8 cellular contexts compared by ENCODE assay signal in genomic region chr4:185640809-185641675, GRCh38.
A peak's percentile ranks its signal among the peaks of the same experiment; 100 is the strongest.
DNase-seq lines count a peak whose midpoint lies in the region; ATAC-seq, FAIRE-seq and TF ChIP-seq lines count a peak whose summit lies in the region.

No MANE protein-coding gene starts in this region.

- no peak overlapping the region for H3K9ac ChIP-seq in adipocyte (ENCODE audit: low read length)

- H3K4me1 ChIP-seq in adipocyte (ENCODE audit: control insufficient read depth, insufficient read depth, low read length) = peaks cover 11% of the 10 kb centered on the region
- peaks cover 0 to 8% (median 2%) of the 10 kb centered on the region in 4 donors for H3K4me1 ChIP-seq in upper lobe of left lung

- TF ChIP-seq CTCF in GM12865 (IDR thresholded peaks at IDR 0.05; ENCODE audit: insufficient read depth, low read depth, low read length, missing control alignments) (peak; percentile 19), upper lobe of left lung (IDR thresholded peaks at IDR 0.05) (peak in 4 of 6 experiments; percentile 14 to 53 (median 50))

- H3K36me3 ChIP-seq in adipocyte (ENCODE audit: control insufficient read depth, insufficient read depth, low read length, severe bottlenecking) = peaks cover 8% of the 10 kb centered on the region
- no peaks in the 10 kb centered on the region for H3K36me3 ChIP-seq in upper lobe of left lung

- TF ChIP-seq POLR2A in upper lobe of left lung (IDR thresholded peaks at IDR 0.05) = no peak

- DNase-seq in A172 (ENCODE audit: low spot score) = peak; percentile 66
- peak; percentile 69 for DNase-seq in GM12865 (ENCODE audit: low read depth)
- DNase-seq in NCI-H1436 treated with DMSO at 0.1 percent for 48 hours (lab: John Stamatoyannopoulos, UW) = peak; percentile 2
- peak; percentile 92 for DNase-seq in adipocyte (ENCODE audit: low read depth)
- DNase-seq in upper lobe of left lung = no peak
- DNase-seq in iPS-NIHi7 (ENCODE audit: extremely low spot score) = no peak
- DNase-seq in activated effector memory CD4-positive, alpha-beta T cell treated with anti-CD3 and anti-CD28 coated beads, Interleukin-2, amount 50 U/mL, for 16 hours = no peak

- no peak overlapping the region for H3K27ac ChIP-seq in upper lobe of left lung

- no peaks in the 10 kb centered on the region for H3K27me3 ChIP-seq in adipocyte (replicated peaks; ENCODE audit: control insufficient read depth, insufficient read depth, low read length)
- H3K27me3 ChIP-seq in upper lobe of left lung = no peaks in the 10 kb centered on the region

- peak; percentile 99 for FAIRE-seq in islet of Langerhans (lab: Jason Lieb, UNC)

- H3K4me3 ChIP-seq in GM12865 (ENCODE audit: low read depth, low read length) (no peak overlapping the region), adipocyte (ENCODE audit: low read length) (no peak overlapping the region), upper lobe of left lung (no peak overlapping the region)

- no peak for TF ChIP-seq EP300 in upper lobe of left lung (IDR thresholded peaks at IDR 0.05)

- H3K9me3 ChIP-seq in adipocyte (ENCODE audit: control insufficient read depth, low read length) = no peaks in the 10 kb centered on the region
- H3K9me3 ChIP-seq in upper lobe of left lung = no peaks in the 10 kb centered on the region

- WGBS in upper lobe of left lung, 2 donors = 48 to 52% methylated on average over 4 of the region's 4 CpGs

- ATAC-seq in upper lobe of left lung (ENCODE audit: low FRiP score in 2 of 2) = peak in 1 of 2 donors; percentile 62

Comparison
In these comparisons a context has a peak if more than half of its experiments do, and no peak if none do; other contexts are left out.
1. DNase-seq: peak in A172 (single experiment), GM12865 (single experiment), NCI-H1436 treated with DMSO at 0.1 percent for 48 hours (single experiment) and adipocyte (single experiment); none in upper lobe of left lung (0 of 2), iPS-NIHi7 (single experiment) and activated effector memory CD4-positive, alpha-beta T cell treated with anti-CD3 and anti-CD28 coated beads, Interleukin-2, amount 50 U/mL, for 16 hours (single experiment).